Comparison of ENCODE assay signal across 23 cellular contexts in the genomic region with DNA sequence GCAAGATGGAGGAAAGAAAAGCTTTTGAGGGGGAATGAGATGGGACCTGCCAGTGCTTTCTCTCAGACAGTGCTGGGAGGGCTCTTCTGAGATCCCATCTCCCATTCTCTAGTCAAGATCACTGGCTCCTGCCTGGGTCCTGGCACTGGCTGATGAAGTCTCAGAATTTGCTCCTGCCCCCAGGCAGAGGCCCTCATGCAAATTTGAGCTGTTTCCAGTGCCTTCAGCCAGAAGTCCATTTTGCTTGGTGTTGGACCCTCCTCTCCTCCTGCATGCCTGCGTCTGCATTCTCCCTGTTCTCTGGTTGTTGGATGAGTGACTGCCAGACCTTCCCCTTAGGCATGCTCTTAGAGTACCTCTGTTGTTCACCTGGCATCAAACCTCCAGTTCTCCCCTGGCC. TPM values are rescaled to one million over a fixed set of nuclear protein-coding genes. Genes with fewer than 3 reads are reported as not detected.
DNase-seq lines count a peak whose midpoint lies in the region; ATAC-seq, FAIRE-seq and TF ChIP-seq lines count a peak whose summit lies in the region.
"Had no signal": no experiment of that assay in that cellular context is flagged by ENCODE, and none has a peak within 500 bp of the region (broad histone marks: within the 10 kb centered on the region; RNA-seq: fewer than 3 reads in every experiment).

No MANE protein-coding gene starts in this region.

- FAIRE-seq in H1 (lab: Jason Lieb, UNC) = no peak
- FAIRE-seq: A204.1, G401.6, GM12891 had no signal

- 79% methylated on average over 1 of the region's 1 CpG; no CpG with 5 or more reads in 1 of the 2 experiments for WGBS in H1 (ENCODE audit: extremely low coverage in 1 of 2, insufficient coverage in 1 of 2, insufficient read length in 1 of 2, insufficient replicate concordance in 2 of 2, low coverage in 1 of 2, low lambda C conversion rate in 2 of 2, missing lambda C conversion rate in 1 of 2), 2 experiments
- WGBS in neuronal stem cell (ENCODE audit: extremely low coverage in 2 of 2, insufficient read length in 2 of 2, insufficient replicate concordance in 1 of 2), 2 donors = no CpG with 5 or more reads among the region's 1 CpG

- H3K36me3 ChIP-seq in HEK293 (ENCODE audit: control insufficient read depth in 2 of 2, insufficient read depth in 1 of 2, low read length in 2 of 2) = no peaks in the 10 kb centered on the region
- H3K36me3 ChIP-seq in H1 (ENCODE audit: control insufficient read depth in 2 of 4, insufficient read depth in 4 of 4, low read length in 3 of 4) = no peaks in the 10 kb centered on the region
- H3K36me3 ChIP-seq in neuronal stem cell (replicated peaks in 1 of 2; ENCODE audit: control insufficient read depth in 2 of 2, insufficient read depth in 2 of 2, low read length in 2 of 2) = no peaks in the 10 kb centered on the region
- H3K36me3 ChIP-seq: BE2C, HAP-1 had no signal

- peak overlapping the region; percentile 97; the same call in 1 of the 2 replicates for H2BK12ac ChIP-seq in H1 (ENCODE audit: low read depth, low read length)
- H2BK12ac ChIP-seq in neuronal stem cell (ENCODE audit: low read length) = no peak overlapping the region

- H3K4me2 ChIP-seq in H1 (ENCODE audit: insufficient read depth in 1 of 2, low read depth in 2 of 2, low read length in 2 of 2) = no peak overlapping the region
- no peak overlapping the region for H3K4me2 ChIP-seq in neuronal stem cell (ENCODE audit: insufficient read depth, low read length, poor library complexity, severe bottlenecking)
- H3K4me2 ChIP-seq: KMS-11 had no signal

- no peak overlapping the region for H3K23ac ChIP-seq in H1 (ENCODE audit: insufficient read length)
- peak overlapping the region; percentile 67 for H3K23ac ChIP-seq in neuronal stem cell (ENCODE audit: low read depth, low read length, poor library complexity)

- ATAC-seq in GM19035 (IDR thresholded peaks at IDR 0.05; ENCODE audit: unreplicated experiment) (no peak), GM18870 (IDR thresholded peaks at IDR 0.05; ENCODE audit: unreplicated experiment) (no peak)

- H2AFZ ChIP-seq in H1 (ENCODE audit: low read length) (no peak overlapping the region), neuronal stem cell (ENCODE audit: low read length) (peak overlapping the region; percentile 56)

- H3K4ac ChIP-seq in H1 (replicated peaks; ENCODE audit: insufficient read length, low read depth, low read length) (peak overlapping the region; percentile 64), neuronal stem cell (ENCODE audit: low read length) (no peak overlapping the region)

- H3K9me3 ChIP-seq in HEK293 (ENCODE audit: control insufficient read depth, insufficient read depth, low read depth, low read length) (no peaks in the 10 kb centered on the region), H1 (ENCODE audit: insufficient read depth in 2 of 2, low read depth in 1 of 2, low read length in 1 of 2) (no peaks in the 10 kb centered on the region), neuronal stem cell (replicated peaks in 1 of 2; ENCODE audit: control insufficient read depth in 2 of 2, insufficient read depth in 1 of 2, low read depth in 1 of 2, low read length in 2 of 2) (no peaks in the 10 kb centered on the region)
- H3K9me3 ChIP-seq: BE2C, HAP-1 had no signal

- H2BK15ac ChIP-seq in H1 (ENCODE audit: low read length) = peak overlapping the region; percentile 96
- H2BK15ac ChIP-seq in neuronal stem cell (ENCODE audit: low read length) = no peak overlapping the region

- H3K79me1 ChIP-seq in H1 (ENCODE audit: low read depth, low read length) (no peaks in the 10 kb centered on the region), neuronal stem cell (ENCODE audit: low read depth, low read length) (peaks cover 2% of the 10 kb centered on the region)

- no peak for TF ChIP-seq EP300 in H1 (IDR thresholded peaks at IDR 0.05; ENCODE audit: borderline replicate concordance in 1 of 2, low read depth in 2 of 2, low read length in 2 of 2)

- H3K79me2 ChIP-seq in H1 (ENCODE audit: control insufficient read depth in 1 of 2, insufficient read depth in 2 of 2, low read length in 2 of 2) = no peaks in the 10 kb centered on the region

- no peak for TF ChIP-seq POLR2A in H1 (IDR thresholded peaks at IDR 0.05; ENCODE audit: control extremely low read depth in 1 of 2, low read depth in 2 of 2, low read length in 2 of 2)

- peak overlapping the region; percentile 8 for H3K14ac ChIP-seq in H1 (ENCODE audit: insufficient read length)
- no peak overlapping the region for H3K14ac ChIP-seq in neuronal stem cell (ENCODE audit: low read length)

- H4K8ac ChIP-seq in H1 (ENCODE audit: extremely low read depth, insufficient read depth, low read length) (no peak overlapping the region), neuronal stem cell (ENCODE audit: low read depth, low read length) (no peak overlapping the region)

- H3K4me1 ChIP-seq in HEK293 (ENCODE audit: control insufficient read depth, insufficient read depth, low read length) = no peaks in the 10 kb centered on the region
- peaks cover 18 to 30% (median 25%) of the 10 kb centered on the region in 4 experiments for H3K4me1 ChIP-seq in H1 (replicated peaks in 1 of 4; ENCODE audit: control insufficient read depth in 3 of 4, insufficient read depth in 4 of 4, low read length in 3 of 4)
- peaks cover 8 to 9% of the 10 kb centered on the region in 2 donors for H3K4me1 ChIP-seq in neuronal stem cell (ENCODE audit: control insufficient read depth in 2 of 2, insufficient read depth in 1 of 2, low read depth in 1 of 2, low read length in 2 of 2)
- H3K4me1 ChIP-seq: BE2C had no signal

- CTCF ChIA-PET in HEK293 (lab: Yijun Ruan, JAX) (interaction anchor here (0.7 to 1.7 kb wide), 2 partner anchors 13 to 37 kb away, joined by 3 to 9 read pairs; no protein-coding TSS in a partner anchor), H1 (lab: Charles Lee; ENCODE audit: partially characterized antibody) (interaction anchor here (0.7 to 3.6 kb wide), 7 partner anchors 9 to 102 kb away, joined by 3 to 17 read pairs (median 5); no protein-coding TSS in a partner anchor)

- no peak overlapping the region for H3K56ac ChIP-seq in H1 (replicated peaks; ENCODE audit: insufficient read length, low read depth, low read length)

- no peak overlapping the region for H4K5ac ChIP-seq in H1 (ENCODE audit: insufficient read length, low read depth, low read length)

- DNase-seq in H1 (ENCODE audit: low read depth in 1 of 2, low spot score in 2 of 2) = peak in 1 of 2 experiments; percentile 39
- DNase-seq in neuronal stem cell (ENCODE audit: low spot score) = no peak
- no peak for DNase-seq in iPS-NIHi7 (ENCODE audit: extremely low spot score)
- no peak for DNase-seq in SIG-M5 (lab: John Stamatoyannopoulos, UW)
- DNase-seq: ACHN; BE2C; C1 segment of cervical spinal cord; CD4-positive, CD25-positive, alpha-beta regulatory T cell; CD8-positive, alpha-beta memory T cell; COR-L47; DMS 273 treated with DMSO at 0.1 percent for 48 hours; DND-41; EL; GOT3 had no signal

- H3K4me3 ChIP-seq in HEK293 (ENCODE audit: low read depth, low read length) (no peak overlapping the region), H1 (ENCODE audit: extremely low read depth in 1 of 4, insufficient read depth in 2 of 4, low read depth in 3 of 4, low read length in 4 of 4) (no peak overlapping the region), neuronal stem cell (ENCODE audit: low read length in 2 of 2) (no peak overlapping the region)
- H3K4me3 ChIP-seq: HAP-1 had no signal

- no peak overlapping the region for H3K27ac ChIP-seq in HEK293 (ENCODE audit: extremely low read depth, low read depth, low read length)
- no peak overlapping the region for H3K27ac ChIP-seq in H1 (ENCODE audit: low read depth, low read length)
- no peak overlapping the region for H3K27ac ChIP-seq in neuronal stem cell (replicated peaks; ENCODE audit: low read length)
- H3K27ac ChIP-seq: HL-60, KMS-11 had no signal

- TF ChIP-seq CTCF in HEK293 (tag by site-specific recombination; IDR thresholded peaks at IDR 0.05) = no peak
- TF ChIP-seq CTCF in H1 (IDR thresholded peaks at IDR 0.05; ENCODE audit: control extremely low read depth in 1 of 3, insufficient read depth in 1 of 3, low read depth in 1 of 3, low read length in 3 of 3) = no peak

- H3K18ac ChIP-seq in H1 (ENCODE audit: extremely low read depth, low read length) = no peak overlapping the region
- H3K18ac ChIP-seq in neuronal stem cell (ENCODE audit: low read length) = no peak overlapping the region

- H3K23me2 ChIP-seq in H1 (ENCODE audit: low read depth, low read length) = no peaks in the 10 kb centered on the region; the same call in 1 of the 2 replicates

- H4K91ac ChIP-seq in H1 (replicated peaks; ENCODE audit: insufficient read length, low read length) (peak overlapping the region; percentile 88), neuronal stem cell (ENCODE audit: low read depth, low read length, poor library complexity) (no peak overlapping the region)

- H2AK5ac ChIP-seq in H1 (ENCODE audit: low read depth, low read length) (peak overlapping the region; percentile 88; the same call in 1 of the 2 replicates), neuronal stem cell (ENCODE audit: low read depth, low read length) (peak overlapping the region; percentile 65)

- H2BK20ac ChIP-seq in H1 (ENCODE audit: low read length) = peak overlapping the region; percentile 91

- no peak overlapping the region for H3K9ac ChIP-seq in H1 (replicated peaks in 1 of 4; ENCODE audit: extremely low read depth in 1 of 4, low read depth in 3 of 4, low read length in 3 of 4)
- no peak overlapping the region for H3K9ac ChIP-seq in neuronal stem cell (ENCODE audit: low read depth, low read length, poor library complexity)
- H3K9ac ChIP-seq: KMS-11 had no signal

- H4K20me1 ChIP-seq in H1 (replicated peaks in 1 of 2; ENCODE audit: control insufficient read depth in 1 of 2, insufficient read depth in 2 of 2, low read length in 2 of 2) = no peaks in the 10 kb centered on the region

- H3K27me3 ChIP-seq in H1 (replicated peaks in 1 of 4; ENCODE audit: control insufficient read depth in 3 of 4, extremely low read depth in 1 of 4, insufficient read depth in 3 of 4, low read length in 3 of 4) (no peaks in the 10 kb centered on the region), neuronal stem cell (ENCODE audit: control insufficient read depth in 3 of 3, insufficient read depth in 3 of 3, low read depth in 1 of 3, low read length in 3 of 3) (no peaks in the 10 kb centered on the region)
- H3K27me3 ChIP-seq: BE2C had no signal

- peak overlapping the region; percentile 40; the same call in 1 of the 2 replicates for H2BK5ac ChIP-seq in H1 (ENCODE audit: low read depth, low read length)
- H2BK5ac ChIP-seq in neuronal stem cell (ENCODE audit: low read length) = peak overlapping the region; percentile 59

- H2BK120ac ChIP-seq in H1 (replicated peaks; ENCODE audit: low read depth, low read length) (no peak overlapping the region), neuronal stem cell (ENCODE audit: low read depth, low read length) (no peak overlapping the region)

- no peak for TF ChIP-seq RAD21 in H1 (IDR thresholded peaks at IDR 0.05 in 1 of 2, conservative IDR thresholded peaks at IDR 0.05 in 1 of 2; ENCODE audit: low read depth in 2 of 2, low read length in 2 of 2)

- POLR2A ChIA-PET in HEK293 (lab: Yijun Ruan, JAX) (no interaction called here), H1 (lab: Charles Lee; ENCODE audit: partially characterized antibody) (no interaction called here)

RNA-seq across cellular contexts. Expression of gene TLL2, which starts 59.5 kb away (rescaled TPM):
- total RNA-seq in H1 (2021; fragmentation: NEBNext Ultra II Directional; extraction: Animal tissue kit (Norgen Biotek cat#: 25700)) = 3.0 and 3.2 TPM in 2 replicates
- polyA plus RNA-seq in H1 (2011; rRNA removed) = 2.4 and 2.9 TPM in 2 replicates
- 2.7 TPM for polyA plus RNA-seq in H1 (2011; cell fraction: cytosol; rRNA removed)
- 5.3 TPM for polyA plus RNA-seq in H1 (2011; cell fraction: nucleus; rRNA removed)
- polyA plus RNA-seq in H1 (2012, experiment 1 of 2) = 2.9 to 3.5 TPM (median 3.2 TPM) in 4 replicates
- polyA plus RNA-seq in H1 (2012, experiment 2 of 2) = 0.66 TPM
- polyA plus RNA-seq in H1 (2013, experiment 1 of 2) = 3.7 TPM
- polyA plus RNA-seq in H1 (2013, experiment 2 of 2) = 3.8 TPM
- polyA minus RNA-seq in H1 (2011; rRNA and poly(A)+ RNA removed) = 1.2 and 2.1 TPM in 2 replicates
- 1.7 TPM for polyA minus RNA-seq in H1 (2011; cell fraction: cytosol; rRNA and poly(A)+ RNA removed)
- polyA minus RNA-seq in H1 (2011; cell fraction: nucleus; rRNA and poly(A)+ RNA removed) = 4.4 TPM
- polyA plus RNA-seq in neuronal stem cell (2013, experiment 1 of 2) = 0.38 TPM
- polyA plus RNA-seq in neuronal stem cell (2013, experiment 2 of 2) = 0.22 TPM
- total RNA-seq: CD4-positive, CD25-positive, alpha-beta regulatory T cell had no signal
- polyA plus RNA-seq: CD4-positive, CD25-positive, alpha-beta regulatory T cell; CD8-positive, alpha-beta memory T cell had no signal
